ENCODE assay signal across 11 cellular contexts in the genomic region with DNA sequence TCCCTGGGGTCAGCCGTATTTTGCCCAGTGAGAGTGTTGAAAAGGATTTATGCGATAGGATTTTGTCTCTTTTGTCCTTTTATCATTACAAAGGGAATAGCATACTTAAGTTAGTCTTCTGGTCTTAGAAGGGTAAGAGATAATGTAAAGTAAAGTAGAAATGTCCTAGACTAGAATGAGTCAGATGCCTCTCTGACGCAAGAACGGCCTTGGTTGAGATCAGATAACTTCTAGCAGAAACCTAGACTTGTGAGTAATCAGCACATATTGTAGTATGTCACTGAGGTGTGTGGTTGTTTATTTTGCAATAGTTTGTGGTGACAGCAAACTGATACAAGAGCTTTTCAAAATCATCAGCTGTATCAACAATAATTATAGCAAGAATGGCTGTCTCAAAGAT.
DNase-seq lines count a peak whose midpoint lies in the region; ATAC-seq, FAIRE-seq and TF ChIP-seq lines count a peak whose summit lies in the region.
"Had no signal": no experiment of that assay in that cellular context is flagged by ENCODE, and none has a peak within 500 bp of the region (broad histone marks: within the 10 kb centered on the region; RNA-seq: fewer than 3 reads in every experiment).

No MANE protein-coding gene starts in this region.

- peak overlapping the region; percentile 32 for H3K27ac ChIP-seq in cardiac muscle cell
- H3K27ac ChIP-seq in upper lobe of right lung = no peak overlapping the region
- H3K27ac ChIP-seq in OCI-LY7 (ENCODE audit: low read depth, low read length, poor library complexity, severe bottlenecking) = no peak overlapping the region

- no peak for TF ChIP-seq CTCF in cardiac muscle cell (IDR thresholded peaks at IDR 0.05; ENCODE audit: low read depth, low read length)
- no peak for TF ChIP-seq CTCF in epithelial cell of esophagus (IDR thresholded peaks at IDR 0.05; ENCODE audit: insufficient read depth, low read depth, low read length, missing control alignments)
- TF ChIP-seq CTCF in upper lobe of right lung (IDR thresholded peaks at IDR 0.05) = no peak
- no peak for TF ChIP-seq CTCF in OCI-LY7 (conservative IDR thresholded peaks at IDR 0.05; ENCODE audit: low read length)

- intact Hi-C loops in cardiac septum (cut with DNase I) = no loop called here
- intact Hi-C loops in upper lobe of right lung (cut with DNase I) = no loop called here
- intact Hi-C loops in OCI-LY7 (cut with micrococcal nuclease; ENCODE audit: unreplicated experiment) = no loop called here

- POLR2A ChIA-PET in OCI-LY7 (lab: Charles Lee) = interaction anchor here (0.7 kb wide), 1 partner anchor 313 kb away, joined by 3 read pairs; no protein-coding TSS in a partner anchor

- ATAC-seq in upper lobe of right lung = no peak

- no peaks in the 10 kb centered on the region for H3K36me3 ChIP-seq in cardiac muscle cell
- H3K36me3 ChIP-seq in upper lobe of right lung = no peaks in the 10 kb centered on the region
- no peaks in the 10 kb centered on the region for H3K36me3 ChIP-seq in OCI-LY7 (ENCODE audit: insufficient read depth, low read length)

- H3K4me3 ChIP-seq in cardiac muscle cell = no peak overlapping the region
- no peak overlapping the region for H3K4me3 ChIP-seq in epithelial cell of esophagus (ENCODE audit: low read length)
- H3K4me3 ChIP-seq in upper lobe of right lung = no peak overlapping the region
- no peak overlapping the region for H3K4me3 ChIP-seq in OCI-LY7 (ENCODE audit: low read depth, low read length, poor library complexity, severe bottlenecking)

- H3K27me3 ChIP-seq in cardiac muscle cell (no peaks in the 10 kb centered on the region), upper lobe of right lung (no peaks in the 10 kb centered on the region)

- H4K20me1 ChIP-seq in OCI-LY7 (ENCODE audit: insufficient read depth, low read length) = no peaks in the 10 kb centered on the region

- H3K79me2 ChIP-seq in OCI-LY7 (ENCODE audit: insufficient read depth, low read depth, low read length) = no peaks in the 10 kb centered on the region

- DNase-seq in cardiac muscle cell (ENCODE audit: low read depth in 1 of 2, low spot score in 1 of 2) = peak in 1 of 2 donors; percentile 50
- no peak for DNase-seq in cardiac septum (ENCODE audit: low spot score)
- peak; percentile 74 for DNase-seq in RCC 7860 (ENCODE audit: low spot score)
- DNase-seq in epithelial cell of esophagus (ENCODE audit: low read depth) = peak; percentile 96
- DNase-seq in upper lobe of right lung = no peak
- no peak for DNase-seq in activated CD8-positive, alpha-beta memory T cell treated with anti-CD3 and anti-CD28 coated beads, Interleukin-2, amount 50 U/mL, for 4 hours
- DNase-seq in OCI-LY7 (ENCODE audit: low spot score) = no peak
- DNase-seq in OCI-M2 (lab: John Stamatoyannopoulos, UW; ENCODE audit: unreplicated experiment) = no peak
- DNase-seq: activated gamma-delta T cell; CD4-positive, CD25-positive, alpha-beta regulatory T cell; NCI-H2029 had no signal

- no peak overlapping the region for H2AFZ ChIP-seq in OCI-LY7 (ENCODE audit: low read length)

- H3K4me1 ChIP-seq in cardiac muscle cell (ENCODE audit: low read depth) (peaks cover 4% of the 10 kb centered on the region), upper lobe of right lung (no peaks in the 10 kb centered on the region), OCI-LY7 (ENCODE audit: insufficient read depth, low read length, poor library complexity, severe bottlenecking) (no peaks in the 10 kb centered on the region)

- no peak overlapping the region for H3K4me2 ChIP-seq in OCI-LY7 (ENCODE audit: low read length)

- H3K9me3 ChIP-seq in cardiac muscle cell (ENCODE audit: low read depth) = no peaks in the 10 kb centered on the region
- no peaks in the 10 kb centered on the region for H3K9me3 ChIP-seq in upper lobe of right lung
- H3K9me3 ChIP-seq in OCI-LY7 (ENCODE audit: low read length) = no peaks in the 10 kb centered on the region

- no peaks in the 10 kb centered on the region for H3K9me2 ChIP-seq in OCI-LY7 (ENCODE audit: insufficient read depth, low read length)

- CTCF ChIA-PET in OCI-LY7 (lab: Charles Lee; ENCODE audit: unreplicated experiment) = no interaction called here

- peak; percentile 72 for FAIRE-seq in RCC 7860 (lab: Jason Lieb, UNC)

- BruUV-seq in OCI-LY7 (replicated peaks; lab: Mats Ljungman, UMichigan) = no TSS peak

Comparison
In these comparisons a context has a peak if more than half of its experiments do, and no peak if none do; other contexts are left out.
1. DNase-seq: peak in RCC 7860 (single experiment) and epithelial cell of esophagus (single experiment); none in cardiac septum (single experiment), upper lobe of right lung (single experiment), activated CD8-positive, alpha-beta memory T cell treated with anti-CD3 and anti-CD28 coated beads, Interleukin-2, amount 50 U/mL, for 4 hours (single experiment), OCI-LY7 (single experiment) and OCI-M2 (single experiment).